ENCODE assay signal across 1 cellular context in genomic region chr11:6586434-6587359, GRCh38.
TF ChIP-seq lines count a peak whose summit lies in the region.

No MANE protein-coding gene starts in this region.

TF ChIP-seq in GM23338, 12 proteins besides CTCF, POLR2A, EP300 and RAD21 (continued from another document):
- no peak for TF ChIP-seq ETS1 (IDR thresholded peaks at IDR 0.05)
